Comparison of ENCODE assay signal across 18 cellular contexts in the genomic region with DNA sequence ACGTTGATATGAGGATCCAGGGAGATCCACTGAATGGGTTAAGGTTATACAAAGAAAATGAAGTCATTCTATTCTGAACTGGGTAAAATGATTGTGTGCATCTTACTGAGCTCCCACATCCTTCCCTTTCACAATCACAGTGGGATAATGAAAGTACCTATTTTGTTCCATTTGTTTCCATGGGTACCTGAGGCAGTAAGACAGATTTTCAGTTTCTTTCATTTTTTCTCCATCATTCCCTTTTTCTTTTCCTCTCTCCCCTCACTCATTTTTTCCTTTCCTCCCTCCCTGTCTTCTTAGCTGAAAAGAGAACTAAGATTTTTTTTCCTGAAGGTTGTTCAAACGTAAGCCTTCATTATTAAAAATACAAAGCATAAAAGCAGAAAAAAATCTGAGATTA. TPM values are rescaled to one million over a fixed set of nuclear protein-coding genes. Genes with fewer than 3 reads are reported as not detected.
"Had no signal": no experiment of that assay in that cellular context is flagged by ENCODE, and none has a peak within 500 bp of the region (broad histone marks: within the 10 kb centered on the region; RNA-seq: fewer than 3 reads in every experiment).

No MANE protein-coding gene starts in this region.

- H3K9ac ChIP-seq: neural progenitor cell had no signal

- H3K4me3 Mint-ChIP-seq: activated T-helper 17 cell treated with anti-CD3 and anti-CD28 coated beads, Interleukin-2, amount 50 U/mL, for 72 hours; neural progenitor cell; T-cell had no signal

- H3K27ac ChIP-seq: coronary artery, foreskin keratinocyte, neural progenitor cell, right lobe of liver had no signal

- H3K4me1 Mint-ChIP-seq: activated T-helper 17 cell treated with anti-CD3 and anti-CD28 coated beads, Interleukin-2, amount 50 U/mL, for 72 hours had no signal

- H3K4me1 ChIP-seq: foreskin keratinocyte, neural progenitor cell had no signal

- DNase-seq: activated CD4-positive, alpha-beta T cell treated with anti-CD3 and anti-CD28 coated beads for 1 hour; activated CD4-positive, alpha-beta T cell treated with anti-CD3 and anti-CD28 coated beads, Interleukin-2, amount 50 U/mL, for 4 hours; activated naive CD4-positive, alpha-beta T cell treated with Interleukin-2 at 50 U/mL for 16 hours; activated T-cell treated with anti-CD3 and anti-CD28 coated beads for 4 hours; effector CD4-positive, alpha-beta T cell; foreskin keratinocyte; right lobe of liver; stimulated activated CD4-positive, alpha-beta T cell treated with anti-CD3 and anti-CD28 coated beads, Interleukin-4, amount 100 ng/mL, for 4 hours; stimulated activated CD8-positive, alpha-beta memory T cell treated with anti-CD3 and anti-CD28 coated beads, Interleukin-4, amount 100 ng/mL, for 48 hours; stimulated activated naive CD8-positive, alpha-beta T cell treated with anti-CD3 and anti-CD28 coated beads, Interleukin-15, Interleukin-2, amounts not matched to agents 100 U/mL and 50 U/mL, for 24 hours; T-cell; T1000 had no signal

- H3K4me3 ChIP-seq: coronary artery, neural progenitor cell, right lobe of liver, smooth muscle cell had no signal

- ATAC-seq: activated T-helper 17 cell treated with anti-CD3 and anti-CD28 coated beads, Interleukin-2, amount 50 U/mL, for 72 hours; foreskin keratinocyte; right lobe of liver; stimulated activated naive CD8-positive, alpha-beta T cell treated with anti-CD3 and anti-CD28 coated beads, Interleukin-15, Interleukin-2, amounts not matched to agents 100 U/mL and 50 U/mL, for 24 hours; T-cell had no signal

- H3K9me3 ChIP-seq: right lobe of liver had no signal

- H3K27ac Mint-ChIP-seq: activated T-helper 17 cell treated with anti-CD3 and anti-CD28 coated beads, Interleukin-2, amount 50 U/mL, for 72 hours; neural progenitor cell; T-cell had no signal

- H3K36me3 Mint-ChIP-seq: neural progenitor cell had no signal

- H3K9me3 Mint-ChIP-seq: activated T-helper 17 cell treated with anti-CD3 and anti-CD28 coated beads, Interleukin-2, amount 50 U/mL, for 72 hours; neural progenitor cell had no signal

- H3K36me3 ChIP-seq: neural progenitor cell, right lobe of liver had no signal

RNA-seq across cellular contexts. Expression of a gene that starts 4.6 kb away (rescaled TPM):
- total RNA-seq: activated T-helper 17 cell treated with anti-CD3 and anti-CD28 coated beads, Interleukin-2, amount 50 U/mL, for 72 hours; astrocyte; foreskin keratinocyte; myocyte; right lobe of liver; smooth muscle cell; T-cell had no signal
